In genomic region chr14:100076133-100076532, GRCh38 we compare ENCODE assay signal across 8 cellular contexts. TPM values are rescaled to one million over a fixed set of nuclear protein-coding genes. Genes with fewer than 3 reads are reported as not detected.
DNase-seq lines count a peak whose midpoint lies in the region; ATAC-seq and TF ChIP-seq lines count a peak whose summit lies in the region.

No MANE protein-coding gene starts in this region.

- CTCF ChIA-PET in activated CD8-positive, alpha-beta T cell treated with anti-CD3 and anti-CD28 coated beads, Interleukin-2, amount 10 ng/mL, durations not matched to agents 7 days and 5 days (lab: Charles Lee): interaction anchor here (1.1 to 14.6 kb wide), 11 partner anchors 7 to 145 kb away, joined by 3 to 321 read pairs (median 5); partner anchors contain the start of gene EVL

- in situ Hi-C loops in KBM-7 (cut with MboI; ENCODE audit: low pct_unique_long_range_greater_than_20kb, low sequenced_read_pairs): no loop called here

- peaks cover 89% of the 10 kb centered on the region for H3K36me3 Mint-ChIP-seq in activated CD8-positive, alpha-beta T cell treated with anti-CD3 and anti-CD28 coated beads, Interleukin-2, amount 10 ng/mL, durations not matched to agents 7 days and 5 days (ENCODE audit: low read depth)

- DNase-seq in KBM-7 (peak; percentile 83), heart right ventricle (no peak), NCI-H82 treated with DMSO at 0.1 percent for 48 hours (lab: John Stamatoyannopoulos, UW; ENCODE audit: unreplicated experiment) (no peak), sigmoid colon (no peak), NCI-H510A treated with DMSO at 0.1 percent for 48 hours (lab: John Stamatoyannopoulos, UW) (no peak)
- peak; percentile 59 for DNase-seq in activated CD8-positive, alpha-beta T cell treated with anti-CD3 and anti-CD28 coated beads, Interleukin-2, amount 10 ng/mL, durations not matched to agents 7 days and 5 days
- peak; percentile 68 for DNase-seq in stimulated activated CD8-positive, alpha-beta memory T cell treated with anti-CD3 and anti-CD28 coated beads, Interleukin-4, amount 100 ng/mL, for 48 hours

- intact Hi-C loops in heart right ventricle (cut with DNase I) (loop anchor here in 1 of 10 donors (10.0 kb wide), 1 partner anchor 411 kb away; no protein-coding TSS in a partner anchor), sigmoid colon (cut with DNase I) (no loop called here)

- peak overlapping the region; percentile 91 for H3K4me3 Mint-ChIP-seq in activated CD8-positive, alpha-beta T cell treated with anti-CD3 and anti-CD28 coated beads, Interleukin-2, amount 10 ng/mL, durations not matched to agents 7 days and 5 days

- peak; percentile 13 for ATAC-seq in activated CD8-positive, alpha-beta T cell treated with anti-CD3 and anti-CD28 coated beads, Interleukin-2, amount 10 ng/mL, durations not matched to agents 7 days and 5 days
- peak in 7 of 8 donors; percentile 43 to 60 (median 51) for ATAC-seq in heart right ventricle

- no peak for TF ChIP-seq EP300 in sigmoid colon (IDR thresholded peaks at IDR 0.05)

- no peak for TF ChIP-seq POLR2A in sigmoid colon (IDR thresholded peaks at IDR 0.05)

- POLR2A ChIA-PET in activated CD8-positive, alpha-beta T cell treated with anti-CD3 and anti-CD28 coated beads, Interleukin-2, amount 10 ng/mL, durations not matched to agents 7 days and 5 days (lab: Charles Lee): interaction anchor here (1.1 to 5.1 kb wide), 4 partner anchors 10 to 33 kb away, joined by 3 to 44 read pairs (median 8); partner anchors contain the start of gene EVL

- H3K4me1 ChIP-seq in heart right ventricle (peaks cover 0 to 92% (median 27%) of the 10 kb centered on the region in 9 donors), sigmoid colon (peaks cover 0 to 19% (median 5%) of the 10 kb centered on the region in 4 donors)

- H3K27ac ChIP-seq in heart right ventricle (peak overlapping the region in 4 of 10 donors; percentile 16 to 72 (median 24)), sigmoid colon (peak overlapping the region in 1 of 4 donors; percentile 31)

- H3K9me3 Mint-ChIP-seq in activated CD8-positive, alpha-beta T cell treated with anti-CD3 and anti-CD28 coated beads, Interleukin-2, amount 10 ng/mL, durations not matched to agents 7 days and 5 days (ENCODE audit: insufficient read depth): no peaks in the 10 kb centered on the region

- WGBS in heart right ventricle, 2 donors: 83 to 95% methylated on average over 5 of the region's 5 CpGs
- 63 to 81% methylated on average over 5 of the region's 5 CpGs for WGBS in sigmoid colon, 2 donors

- no peaks in the 10 kb centered on the region for H3K9me3 ChIP-seq in heart right ventricle
- no peaks in the 10 kb centered on the region for H3K9me3 ChIP-seq in sigmoid colon

- H3K27ac Mint-ChIP-seq in activated CD8-positive, alpha-beta T cell treated with anti-CD3 and anti-CD28 coated beads, Interleukin-2, amount 10 ng/mL, durations not matched to agents 7 days and 5 days: peak overlapping the region; percentile 93

- H3K36me3 ChIP-seq in heart right ventricle (peaks cover 0 to 24% (median 0%) of the 10 kb centered on the region in 9 donors), sigmoid colon (no peaks in the 10 kb centered on the region)

- H3K27me3 ChIP-seq in heart right ventricle (no peaks in the 10 kb centered on the region), sigmoid colon (no peaks in the 10 kb centered on the region)

- H3K4me1 Mint-ChIP-seq in activated CD8-positive, alpha-beta T cell treated with anti-CD3 and anti-CD28 coated beads, Interleukin-2, amount 10 ng/mL, durations not matched to agents 7 days and 5 days (ENCODE audit: low read depth): peaks cover 91% of the 10 kb centered on the region

- H3K4me3 ChIP-seq in heart right ventricle (no peak overlapping the region), sigmoid colon (no peak overlapping the region)

- H3K27me3 Mint-ChIP-seq in activated CD8-positive, alpha-beta T cell treated with anti-CD3 and anti-CD28 coated beads, Interleukin-2, amount 10 ng/mL, durations not matched to agents 7 days and 5 days (ENCODE audit: low read depth): no peaks in the 10 kb centered on the region

- peak; percentile 56 for TF ChIP-seq CTCF in GM12873 (IDR thresholded peaks at IDR 0.05; ENCODE audit: insufficient read depth, low read depth, low read length, missing control alignments)
- peak in 4 of 9 donors; percentile 9 to 54 (median 24) for TF ChIP-seq CTCF in heart right ventricle (IDR thresholded peaks at IDR 0.05)
- no peak for TF ChIP-seq CTCF in sigmoid colon (IDR thresholded peaks at IDR 0.05)

RNA-seq across cellular contexts. Expression of gene EVL, which starts 10.9 kb away (rescaled TPM):
- 100 to 1,000 TPM; 863 to 926 TPM for total RNA-seq in activated CD8-positive, alpha-beta T cell treated with anti-CD3 and anti-CD28 coated beads, Interleukin-2, amount 10 ng/mL, durations not matched to agents 7 days and 5 days
- total RNA-seq in heart right ventricle (10 to 100 TPM; 32.2 to 79.4 (median 50.7) TPM), sigmoid colon (10 to 100 TPM; 26.4 to 56.2 (median 38.5) TPM)
- polyA plus RNA-seq in heart right ventricle (10 to 100 TPM; 26.0 to 47.5 TPM), sigmoid colon (100 to 1,000 TPM in 1 of 3 donors, 1 to 10 TPM in 2; 6.5 to 100 (median 8.4) TPM)

Comparison
In these comparisons a context has a peak if more than half of its experiments do, and no peak if none do; other contexts are left out.
1. DNase-seq: peak in KBM-7 (single experiment), activated CD8-positive, alpha-beta T cell treated with anti-CD3 and anti-CD28 coated beads, Interleukin-2, amount 10 ng/mL, durations not matched to agents 7 days and 5 days (single experiment) and stimulated activated CD8-positive, alpha-beta memory T cell treated with anti-CD3 and anti-CD28 coated beads, Interleukin-4, amount 100 ng/mL, for 48 hours (single experiment); none in heart right ventricle (0 of 2), NCI-H82 treated with DMSO at 0.1 percent for 48 hours (single experiment), sigmoid colon (single experiment) and NCI-H510A treated with DMSO at 0.1 percent for 48 hours (single experiment).
2. RNA of gene EVL, which starts 10.9 kb away (total RNA-seq): 863 to 926 TPM in activated CD8-positive, alpha-beta T cell treated with anti-CD3 and anti-CD28 coated beads, Interleukin-2, amount 10 ng/mL, durations not matched to agents 7 days and 5 days; 32.2 to 79.4 TPM in heart right ventricle and 26.4 to 56.2 TPM in sigmoid colon; every median in the first group is over 10 times any median in the second.